ENCODE assay signal across 8 cellular contexts in genomic region chr11:68030318-68031135, GRCh38. TPM values are rescaled to one million over a fixed set of nuclear protein-coding genes. Genes with fewer than 3 reads are reported as not detected.
DNase-seq lines count a peak whose midpoint lies in the region; ATAC-seq lines count a peak whose summit lies in the region.

Gene NDUFS8 (plus strand): TSS chr11:68030681. CDS start chr11:68032152, 1,471 bp downstream.

- H3K4me1 Mint-ChIP-seq in activated CD8-positive, alpha-beta memory T cell treated with anti-CD3 and anti-CD28 coated beads, Interleukin-2, amount 10 ng/mL, durations not matched to agents 7 days and 5 days = peaks cover 29% of the 10 kb centered on the region

- no peaks in the 10 kb centered on the region for H3K9me3 Mint-ChIP-seq in activated CD8-positive, alpha-beta memory T cell treated with anti-CD3 and anti-CD28 coated beads, Interleukin-2, amount 10 ng/mL, durations not matched to agents 7 days and 5 days (ENCODE audit: low read depth)

- CTCF ChIA-PET in activated CD8-positive, alpha-beta memory T cell treated with anti-CD3 and anti-CD28 coated beads, Interleukin-2, amount 10 ng/mL, durations not matched to agents 7 days and 5 days (lab: Charles Lee) = interaction anchor here (0.9 to 2.7 kb wide), 3 partner anchors 9 to 179 kb away, joined by 3 to 11 read pairs (median 4); partner anchors contain the start of gene TCIRG1

- peak within 1 kb of the TSS; percentile 87 to 93 for H3K18ac ChIP-seq in mesenchymal stem cell (ENCODE audit: low read depth in 1 of 2, low read length in 2 of 2)

- peak within 1 kb of the TSS; percentile 24 for H2AK5ac ChIP-seq in mesenchymal stem cell (ENCODE audit: low read length, severe bottlenecking)

- H3K23ac ChIP-seq in mesenchymal stem cell (ENCODE audit: low read length in 2 of 2) = peak within 1 kb of the TSS in 1 of 2 experiments; percentile 91

- H3K4me1 ChIP-seq in NT2/D1 (ENCODE audit: insufficient read depth, insufficient read length) = peaks cover 26% of the 10 kb centered on the region
- H3K4me1 ChIP-seq in endocrine pancreas (ENCODE audit: control insufficient read depth, insufficient read depth, low read length) = no peaks in the 10 kb centered on the region
- peaks cover 52% of the 10 kb centered on the region for H3K4me1 ChIP-seq in mesenchymal stem cell (ENCODE audit: control insufficient read depth, insufficient read depth, low read depth, low read length)

- H3K27ac Mint-ChIP-seq in activated CD8-positive, alpha-beta memory T cell treated with anti-CD3 and anti-CD28 coated beads, Interleukin-2, amount 10 ng/mL, durations not matched to agents 7 days and 5 days = peak within 1 kb of the TSS; percentile 97

- WGBS in mesenchymal stem cell = 3% methylated on average over 51 of the region's 56 CpGs

- peak; percentile 90 for ATAC-seq in GM21381 (IDR thresholded peaks at IDR 0.05; ENCODE audit: unreplicated experiment)
- peak; percentile 97 for ATAC-seq in activated CD8-positive, alpha-beta memory T cell treated with anti-CD3 and anti-CD28 coated beads, Interleukin-2, amount 10 ng/mL, durations not matched to agents 7 days and 5 days

- H3K27me3 Mint-ChIP-seq in activated CD8-positive, alpha-beta memory T cell treated with anti-CD3 and anti-CD28 coated beads, Interleukin-2, amount 10 ng/mL, durations not matched to agents 7 days and 5 days = peaks cover under 1% of the 10 kb centered on the region

- H3K9ac ChIP-seq in NT2/D1 (ENCODE audit: insufficient read length, low read depth) (peak within 1 kb of the TSS; percentile 96), endocrine pancreas (ENCODE audit: control insufficient read depth, insufficient read depth, low read length) (peak within 1 kb of the TSS; percentile 99), mesenchymal stem cell (ENCODE audit: low read length) (peak within 1 kb of the TSS; percentile 92)

- H3K27ac ChIP-seq in mesenchymal stem cell (ENCODE audit: low read length, poor library complexity, severe bottlenecking) = peak within 1 kb of the TSS; percentile 35

- peak within 1 kb of the TSS; percentile 62 for H3K4me2 ChIP-seq in mesenchymal stem cell (ENCODE audit: low read length, poor library complexity, severe bottlenecking)

- peak within 1 kb of the TSS; percentile 95 for H4K91ac ChIP-seq in mesenchymal stem cell (ENCODE audit: low read length)

- H3K4me3 ChIP-seq in NT2/D1 (ENCODE audit: insufficient read length, low read depth) (peak within 1 kb of the TSS; percentile 92), endocrine pancreas (ENCODE audit: control insufficient read depth, insufficient read depth, low read length) (peak within 1 kb of the TSS; percentile 56), mesenchymal stem cell (ENCODE audit: insufficient read depth in 1 of 2, low read depth in 1 of 2, low read length in 2 of 2) (peak within 1 kb of the TSS; percentile 86 to 92)

- H3K27me3 ChIP-seq in NT2/D1 (ENCODE audit: insufficient read depth, insufficient read length) = no peaks in the 10 kb centered on the region
- H3K27me3 ChIP-seq in endocrine pancreas (ENCODE audit: control insufficient read depth, insufficient read depth, low read length) = no peaks in the 10 kb centered on the region
- no peaks in the 10 kb centered on the region for H3K27me3 ChIP-seq in mesenchymal stem cell (ENCODE audit: control insufficient read depth in 1 of 2, insufficient read depth in 1 of 2, low read length in 2 of 2)

- H3K14ac ChIP-seq in mesenchymal stem cell (ENCODE audit: low read length in 2 of 2) = peak within 1 kb of the TSS in 1 of 2 experiments; percentile 91

- peak within 1 kb of the TSS; percentile 36 to 93 for H3K4ac ChIP-seq in mesenchymal stem cell (ENCODE audit: low read depth in 1 of 2, low read length in 2 of 2)

- H2BK15ac ChIP-seq in mesenchymal stem cell (ENCODE audit: low read depth, poor library complexity, severe bottlenecking) = peak within 1 kb of the TSS; percentile 78

- peak within 1 kb of the TSS in 1 of 2 experiments; percentile 42 for H2BK12ac ChIP-seq in mesenchymal stem cell (ENCODE audit: low read length in 2 of 2)

- H3K36me3 Mint-ChIP-seq in activated CD8-positive, alpha-beta memory T cell treated with anti-CD3 and anti-CD28 coated beads, Interleukin-2, amount 10 ng/mL, durations not matched to agents 7 days and 5 days = peaks cover 5% of the 10 kb centered on the region

- H3K36me3 ChIP-seq in NT2/D1 (ENCODE audit: insufficient read depth, insufficient read length, low read length) (peaks cover 52% of the 10 kb centered on the region), endocrine pancreas (ENCODE audit: control insufficient read depth, insufficient read depth, low read length) (peaks cover 3% of the 10 kb centered on the region), mesenchymal stem cell (ENCODE audit: control insufficient read depth in 1 of 2, insufficient read depth in 2 of 2, low read depth in 1 of 2, low read length in 2 of 2) (peaks cover 36 to 38% of the 10 kb centered on the region in 2 experiments)

- H3K79me1 ChIP-seq in mesenchymal stem cell (replicated peaks; ENCODE audit: low read length, poor library complexity, severe bottlenecking) = peaks cover 22% of the 10 kb centered on the region

- peak within 1 kb of the TSS; percentile 97 for H4K8ac ChIP-seq in mesenchymal stem cell (ENCODE audit: low read length)

- H3K9me3 ChIP-seq in NT2/D1 (ENCODE audit: insufficient read depth, low read length) (peaks cover 8% of the 10 kb centered on the region; the same call in 1 of the 2 replicates), endocrine pancreas (ENCODE audit: control insufficient read depth, low read length) (no peaks in the 10 kb centered on the region), mesenchymal stem cell (ENCODE audit: control insufficient read depth, low read length) (no peaks in the 10 kb centered on the region)

- DNase-seq in COR-L47 (lab: John Stamatoyannopoulos, UW) = peak; percentile 99
- DNase-seq in HUDEP-2 (lab: John Stamatoyannopoulos, UW; ENCODE audit: unreplicated experiment in 76 of 76) = peak; percentile 70 to 99 (median 96)
- DNase-seq in NT2/D1 (ENCODE audit: low read depth, low spot score) = peak; percentile 98
- peak; percentile 97 for DNase-seq in activated CD8-positive, alpha-beta memory T cell treated with anti-CD3 and anti-CD28 coated beads, Interleukin-2, amount 10 ng/mL, durations not matched to agents 7 days and 5 days
- DNase-seq in mesenchymal stem cell = peak; percentile 99
- DNase-seq in stimulated activated CD8-positive, alpha-beta memory T cell treated with anti-CD3 and anti-CD28 coated beads, Interleukin-12 subunit alpha, Interleukin-12 subunit beta, amount 100 ng/mL, for 4 hours (ENCODE audit: low read depth) = peak; percentile 91

- H2AFZ ChIP-seq in mesenchymal stem cell (ENCODE audit: low read depth, low read length) = peak within 1 kb of the TSS; percentile 75

- H2BK5ac ChIP-seq in mesenchymal stem cell (ENCODE audit: low read depth, low read length, poor library complexity, severe bottlenecking) = peak within 1 kb of the TSS; percentile 71

- H3K4me3 Mint-ChIP-seq in activated CD8-positive, alpha-beta memory T cell treated with anti-CD3 and anti-CD28 coated beads, Interleukin-2, amount 10 ng/mL, durations not matched to agents 7 days and 5 days = peak within 1 kb of the TSS; percentile 98

- H2BK120ac ChIP-seq in mesenchymal stem cell (ENCODE audit: low read depth, low read length) = no peak within 1 kb of the TSS

RNA-seq across cellular contexts. Expression of gene NDUFS8, which starts in this region (rescaled TPM):
- total RNA-seq in activated CD8-positive, alpha-beta memory T cell treated with anti-CD3 and anti-CD28 coated beads, Interleukin-2, amount 10 ng/mL, durations not matched to agents 7 days and 5 days = 100 to 1,000 TPM; 161 TPM
- polyA plus RNA-seq in mesenchymal stem cell (2013, experiment 1 of 2) = 104 TPM
- polyA plus RNA-seq in mesenchymal stem cell (2013, experiment 2 of 2) = 106 TPM

Comparison
In these comparisons a context has a peak if more than half of its experiments do, and no peak if none do; other contexts are left out.
1. Peak in every context shown above with its lines: DNase-seq, ATAC-seq, H3K4me3 ChIP-seq and H3K27ac ChIP-seq.